Comparison of ENCODE assay signal across 13 cellular contexts in genomic region chr2:30267576-30267975, GRCh38. TPM values are rescaled to one million over a fixed set of nuclear protein-coding genes. Genes with fewer than 3 reads are reported as not detected.
DNase-seq lines count a peak whose midpoint lies in the region; ATAC-seq and TF ChIP-seq lines count a peak whose summit lies in the region.
"Had no signal": no experiment of that assay in that cellular context is flagged by ENCODE, and none has a peak within 500 bp of the region (broad histone marks: within the 10 kb centered on the region; RNA-seq: fewer than 3 reads in every experiment).

No MANE protein-coding gene starts in this region.

- peak; percentile 39 to 45 for ATAC-seq in activated CD4-positive, CD25-positive, alpha-beta regulatory T cell treated with anti-CD3 and anti-CD28 coated beads, Interleukin-2, amount 50 U/mL, for 24 hours
- ATAC-seq in activated T-helper 17 cell treated with anti-CD3 and anti-CD28 coated beads, Interleukin-2, amount 50 U/mL, for 72 hours (replicated peaks) = no peak
- no peak for ATAC-seq in memory B cell (ENCODE audit: low read depth)
- ATAC-seq in GM21447 (IDR thresholded peaks at IDR 0.05; ENCODE audit: unreplicated experiment) = no peak
- no peak for ATAC-seq in foreskin keratinocyte

- H3K4me1 Mint-ChIP-seq in IgD-negative memory B cell = peaks cover 55 to 68% (median 63%) of the 10 kb centered on the region in 3 donors
- peaks cover 37% of the 10 kb centered on the region for H3K4me1 Mint-ChIP-seq in activated T-helper 17 cell treated with anti-CD3 and anti-CD28 coated beads, Interleukin-2, amount 50 U/mL, for 72 hours
- H3K4me1 Mint-ChIP-seq in memory B cell = peaks cover 58% of the 10 kb centered on the region

- H3K27me3 Mint-ChIP-seq in IgD-negative memory B cell (no peaks in the 10 kb centered on the region), memory B cell (no peaks in the 10 kb centered on the region)
- H3K27me3 Mint-ChIP-seq in activated T-helper 17 cell treated with anti-CD3 and anti-CD28 coated beads, Interleukin-2, amount 50 U/mL, for 72 hours = no peaks in the 10 kb centered on the region

- DNase-seq in activated CD4-positive, CD25-positive, alpha-beta regulatory T cell (lab: John Stamatoyannopoulos, UW) = no peak
- DNase-seq in memory B cell (ENCODE audit: low spot score in 2 of 2) = no peak
- no peak for DNase-seq in foreskin keratinocyte
- no peak for DNase-seq in NK-92 (lab: John Stamatoyannopoulos, UW; ENCODE audit: unreplicated experiment)
- DNase-seq: 8988T, amygdala, hypothalamus, NCI-H1930 had no signal

- H3K27ac Mint-ChIP-seq in IgD-negative memory B cell = peak overlapping the region; percentile 9 to 89 (median 43)
- H3K27ac Mint-ChIP-seq in activated T-helper 17 cell treated with anti-CD3 and anti-CD28 coated beads, Interleukin-2, amount 50 U/mL, for 72 hours = peak overlapping the region; percentile 97
- H3K27ac Mint-ChIP-seq in memory B cell = peak overlapping the region; percentile 66

- no peak overlapping the region for H3K27ac ChIP-seq in foreskin keratinocyte
- H3K27ac ChIP-seq: C4-2B had no signal

- H3K36me3 Mint-ChIP-seq in IgD-negative memory B cell = no peaks in the 10 kb centered on the region
- peaks cover 39% of the 10 kb centered on the region for H3K36me3 Mint-ChIP-seq in activated T-helper 17 cell treated with anti-CD3 and anti-CD28 coated beads, Interleukin-2, amount 50 U/mL, for 72 hours (ENCODE audit: low read depth)
- H3K36me3 Mint-ChIP-seq in memory B cell = peaks cover 3% of the 10 kb centered on the region

- no peak for TF ChIP-seq CTCF in foreskin keratinocyte (conservative IDR thresholded peaks at IDR 0.05)

- H3K27me3 ChIP-seq in foreskin keratinocyte = peaks cover 2% of the 10 kb centered on the region

- peak overlapping the region in 2 of 4 donors; percentile 4 to 90 for H3K4me3 Mint-ChIP-seq in IgD-negative memory B cell
- H3K4me3 Mint-ChIP-seq in activated T-helper 17 cell treated with anti-CD3 and anti-CD28 coated beads, Interleukin-2, amount 50 U/mL, for 72 hours = peak overlapping the region; percentile 84
- H3K4me3 Mint-ChIP-seq in memory B cell = peak overlapping the region; percentile 43

- no peaks in the 10 kb centered on the region for H3K4me1 ChIP-seq in foreskin keratinocyte

- peaks cover 0 to 1% (median 0%) of the 10 kb centered on the region in 3 donors for H3K9me3 Mint-ChIP-seq in IgD-negative memory B cell
- peaks cover 3% of the 10 kb centered on the region for H3K9me3 Mint-ChIP-seq in activated T-helper 17 cell treated with anti-CD3 and anti-CD28 coated beads, Interleukin-2, amount 50 U/mL, for 72 hours
- peaks cover 2% of the 10 kb centered on the region for H3K9me3 Mint-ChIP-seq in memory B cell

RNA-seq across cellular contexts. Expression of gene LBH, which starts 36.2 kb away (rescaled TPM):
- polyA plus RNA-seq in IgD-negative memory B cell (163 TPM), foreskin keratinocyte (0.26 and 0.82 TPM in 2 replicates)
- total RNA-seq in activated T-helper 17 cell treated with anti-CD3 and anti-CD28 coated beads, Interleukin-2, amount 50 U/mL, for 72 hours = 100 to 1,000 TPM in 1 of 2 donors, 10 to 100 TPM in 1; 38.9 to 154 TPM
- 0.46 and 1.5 TPM in 2 replicates for total RNA-seq in foreskin keratinocyte

Comparison
In these comparisons a context has a peak if more than half of its experiments do, and no peak if none do; other contexts are left out.
1. ATAC-seq: peak in activated CD4-positive, CD25-positive, alpha-beta regulatory T cell treated with anti-CD3 and anti-CD28 coated beads, Interleukin-2, amount 50 U/mL, for 24 hours (2 of 2); none in activated T-helper 17 cell treated with anti-CD3 and anti-CD28 coated beads, Interleukin-2, amount 50 U/mL, for 72 hours (single experiment), memory B cell (single experiment), GM21447 (single experiment) and foreskin keratinocyte (single experiment).
2. H3K27ac Mint-ChIP-seq: peak in every context shown above with its lines; median percentile 97 in activated T-helper 17 cell treated with anti-CD3 and anti-CD28 coated beads, Interleukin-2, amount 50 U/mL, for 72 hours; 66 in memory B cell; 43 in IgD-negative memory B cell.
3. RNA of gene LBH, which starts 36.2 kb away (total RNA-seq): 38.9 to 154 TPM in activated T-helper 17 cell treated with anti-CD3 and anti-CD28 coated beads, Interleukin-2, amount 50 U/mL, for 72 hours; 0.46 to 1.5 TPM in foreskin keratinocyte; every median in the first group is over 10 times any median in the second.